Comparison of ENCODE assay signal across 21 cellular contexts in the genomic region with DNA sequence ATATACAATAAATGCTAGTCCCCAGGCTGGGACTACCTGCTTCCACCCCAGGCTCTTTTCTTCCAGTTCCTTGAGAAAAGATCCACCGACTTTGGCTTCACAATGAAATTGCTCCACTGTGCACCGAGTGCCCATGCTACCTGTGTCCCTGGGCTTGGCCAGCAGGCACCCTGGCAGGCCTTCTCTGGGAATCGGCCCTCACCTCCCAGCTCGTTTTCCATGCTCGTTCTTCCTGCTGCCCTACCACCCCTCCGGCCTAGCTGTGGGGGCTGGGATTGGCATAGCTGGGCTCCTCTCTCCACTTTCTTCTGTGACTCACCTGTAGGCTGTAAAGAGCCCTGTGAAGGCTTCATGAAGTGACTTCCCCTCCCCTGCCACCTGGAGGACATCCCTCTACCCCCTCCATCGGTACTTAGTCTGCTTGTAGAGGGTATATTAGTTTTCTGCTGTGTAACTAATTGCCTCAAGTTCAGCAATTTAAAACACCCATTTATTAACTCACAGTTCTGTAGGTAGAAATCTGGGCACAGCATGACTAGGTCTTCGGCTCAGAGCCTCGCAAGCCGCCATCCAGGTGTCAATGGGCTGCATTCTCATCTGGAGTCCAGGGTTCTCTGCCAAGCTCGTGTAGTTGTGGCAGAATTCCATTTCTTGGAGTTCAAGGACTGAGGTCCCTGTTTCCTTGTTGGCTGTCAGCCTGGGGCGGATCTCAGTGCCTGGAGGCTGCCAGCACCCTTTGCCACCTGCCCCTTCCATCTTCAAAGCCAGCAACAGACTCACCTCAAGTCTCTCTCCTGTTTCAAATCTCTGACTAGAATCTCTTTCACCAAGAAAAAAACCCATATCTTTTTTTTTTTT. TPM values are rescaled to one million over a fixed set of nuclear protein-coding genes. Genes with fewer than 3 reads are reported as not detected.
DNase-seq lines count a peak whose midpoint lies in the region; ATAC-seq and TF ChIP-seq lines count a peak whose summit lies in the region.
"Had no signal": no experiment of that assay in that cellular context is flagged by ENCODE, and none has a peak within 500 bp of the region (broad histone marks: within the 10 kb centered on the region; RNA-seq: fewer than 3 reads in every experiment).

No MANE protein-coding gene starts in this region.

- peak; percentile 66 for DNase-seq in DMS79 treated with DMSO at 0.1 percent for 48 hours (lab: John Stamatoyannopoulos, UW)
- DNase-seq in WTC11 (ENCODE audit: low spot score): no peak
- peak; percentile 59 for DNase-seq in stomach
- no peak for DNase-seq in GM23248
- DNase-seq in SK-N-SH: no peak
- no peak for DNase-seq in cerebellar cortex (ENCODE audit: low spot score)
- no peak for DNase-seq in activated CD8-positive, alpha-beta T cell treated with anti-CD3 and anti-CD28 coated beads for 36 hours
- DNase-seq: C1 segment of cervical spinal cord, COR-L47, DMS53, GDM1, NCI-H1048, NCI-H146, NCI-H510A, NCI-H82, Peyer's patch, SHP77 treated with DMSO at 0.1 percent for 48 hours had no signal

- no peaks in the 10 kb centered on the region for H3K9me2 ChIP-seq in GM23248 (ENCODE audit: insufficient read depth)
- H3K9me2 ChIP-seq in SK-N-SH: no peaks in the 10 kb centered on the region

- H3K4me3 Mint-ChIP-seq in WTC11: no peak overlapping the region
- no peak overlapping the region for H3K4me3 Mint-ChIP-seq in activated CD8-positive, alpha-beta T cell treated with anti-CD3 and anti-CD28 coated beads for 36 hours

- H3K4me2 ChIP-seq in GM23248 (ENCODE audit: unreplicated experiment) (no peak overlapping the region), SK-N-SH (no peak overlapping the region)

- H3K4me3 ChIP-seq in stomach: no peak overlapping the region
- no peak overlapping the region for H3K4me3 ChIP-seq in GM23248
- no peak overlapping the region for H3K4me3 ChIP-seq in SK-N-SH (ENCODE audit: low read depth in 2 of 2, low read length in 1 of 2)
- H3K4me3 ChIP-seq: Peyer's patch had no signal

- no peaks in the 10 kb centered on the region for H3K9me3 ChIP-seq in stomach
- no peaks in the 10 kb centered on the region for H3K9me3 ChIP-seq in GM23248 (ENCODE audit: low read depth)
- no peaks in the 10 kb centered on the region for H3K9me3 ChIP-seq in SK-N-SH
- H3K9me3 ChIP-seq: Peyer's patch had no signal

- WGBS in stomach, 5 donors: 65 to 76% (median 70%) methylated on average over 12 of the region's 12 CpGs
- 50 to 56% methylated on average over 12 of the region's 12 CpGs for WGBS in GM23248 (ENCODE audit: low coverage in 1 of 2, low lambda C conversion rate in 2 of 2, missing lambda C conversion rate in 2 of 2), 2 experiments
- 65% methylated on average over 12 of the region's 12 CpGs for WGBS in SK-N-SH (ENCODE audit: low lambda C conversion rate)

- POLR2A ChIA-PET in WTC11 (lab: Charles Lee) (interaction anchor here (0.8 kb wide), 1 partner anchor 1110 kb away, joined by 5 read pairs; no protein-coding TSS in a partner anchor), SK-N-SH (lab: Yijun Ruan, JAX) (interaction anchor here (0.6 kb wide), 1 partner anchor 12 kb away, joined by 4 read pairs; no protein-coding TSS in a partner anchor)
- POLR2A ChIA-PET in activated CD8-positive, alpha-beta T cell treated with anti-CD3 and anti-CD28 coated beads for 36 hours (lab: Charles Lee): no interaction called here

- no peak for TF ChIP-seq EP300 in stomach (IDR thresholded peaks at IDR 0.05)
- no peak for TF ChIP-seq EP300 in SK-N-SH (IDR thresholded peaks at IDR 0.05; ENCODE audit: borderline replicate concordance in 1 of 2, low read depth in 1 of 2, low read length in 1 of 2)

- intact Hi-C loops in stomach (cut with DNase I; ENCODE audit: low total_unique reads): no loop called here
- intact Hi-C loops in activated CD8-positive, alpha-beta T cell treated with anti-CD3 and anti-CD28 coated beads for 36 hours (cut with micrococcal nuclease): no loop called here

- H3K9me3 Mint-ChIP-seq in WTC11: no peaks in the 10 kb centered on the region
- no peaks in the 10 kb centered on the region for H3K9me3 Mint-ChIP-seq in activated CD8-positive, alpha-beta T cell treated with anti-CD3 and anti-CD28 coated beads for 36 hours

- peak overlapping the region; percentile 71 for H3K27ac ChIP-seq in layer of hippocampus (ENCODE audit: low read depth, low read length)
- no peak overlapping the region for H3K27ac ChIP-seq in stomach
- H3K27ac ChIP-seq in GM23248: no peak overlapping the region
- H3K27ac ChIP-seq in SK-N-SH (ENCODE audit: low read depth in 2 of 2, low read length in 1 of 2): no peak overlapping the region
- H3K27ac ChIP-seq: HL-60, Peyer's patch had no signal

- CTCF ChIA-PET in WTC11 (lab: Charles Lee) (interaction anchor here (0.7 to 2.5 kb wide), 5 partner anchors 17 to 97 kb away, joined by 3 to 13 read pairs (median 5); no protein-coding TSS in a partner anchor), SK-N-SH (lab: Yijun Ruan, JAX) (interaction anchor here (1.3 to 25.9 kb wide), 3 partner anchors 17 to 57 kb away, joined by 4 to 779 read pairs (median 11); a partner anchor contains a TSS)
- CTCF ChIA-PET in activated CD8-positive, alpha-beta T cell treated with anti-CD3 and anti-CD28 coated beads for 36 hours (lab: Charles Lee): interaction anchor here (1.8 to 2.9 kb wide), 2 partner anchors 37 to 59 kb away, joined by 7 to 9 read pairs; no protein-coding TSS in a partner anchor

- TF ChIP-seq CTCF in WTC11 (IDR thresholded peaks at IDR 0.05): no peak
- TF ChIP-seq CTCF in stomach (IDR thresholded peaks at IDR 0.05): no peak
- TF ChIP-seq CTCF in SK-N-SH (IDR thresholded peaks at IDR 0.05): no peak
- TF ChIP-seq CTCF in activated CD8-positive, alpha-beta T cell treated with anti-CD3 and anti-CD28 coated beads for 36 hours (IDR thresholded peaks at IDR 0.05): no peak

- no peak for TF ChIP-seq POLR2A in stomach (IDR thresholded peaks at IDR 0.05)

- in situ Hi-C loops in GM23248 (cut with MboI): no loop called here

- peaks cover 0 to 4% (median 0%) of the 10 kb centered on the region in 4 donors for H3K4me1 ChIP-seq in stomach
- H3K4me1 ChIP-seq in GM23248 (ENCODE audit: insufficient read depth): no peaks in the 10 kb centered on the region
- peaks cover 0 to 11% of the 10 kb centered on the region in 2 experiments; a peak in 1 of 4 replicates for H3K4me1 ChIP-seq in SK-N-SH (ENCODE audit: control insufficient read depth in 1 of 2, insufficient read depth in 2 of 2, low read depth in 1 of 2, low read length in 1 of 2)
- H3K4me1 ChIP-seq: Peyer's patch had no signal

- peaks cover 29% of the 10 kb centered on the region for H3K4me1 Mint-ChIP-seq in WTC11
- no peaks in the 10 kb centered on the region for H3K4me1 Mint-ChIP-seq in activated CD8-positive, alpha-beta T cell treated with anti-CD3 and anti-CD28 coated beads for 36 hours (ENCODE audit: low read depth)

- no peaks in the 10 kb centered on the region for H3K79me2 ChIP-seq in GM23248 (ENCODE audit: insufficient read depth)
- no peaks in the 10 kb centered on the region for H3K79me2 ChIP-seq in SK-N-SH (ENCODE audit: insufficient read depth)

- no peaks in the 10 kb centered on the region for H4K20me1 ChIP-seq in GM23248 (ENCODE audit: insufficient read depth)
- no peaks in the 10 kb centered on the region for H4K20me1 ChIP-seq in SK-N-SH (ENCODE audit: insufficient read depth)

- H3K27ac Mint-ChIP-seq in WTC11: no peak overlapping the region
- no peak overlapping the region for H3K27ac Mint-ChIP-seq in activated CD8-positive, alpha-beta T cell treated with anti-CD3 and anti-CD28 coated beads for 36 hours

- H3K36me3 Mint-ChIP-seq in WTC11: no peaks in the 10 kb centered on the region
- no peaks in the 10 kb centered on the region for H3K36me3 Mint-ChIP-seq in activated CD8-positive, alpha-beta T cell treated with anti-CD3 and anti-CD28 coated beads for 36 hours (ENCODE audit: low read depth)

- H3K9ac ChIP-seq in GM23248 (no peak overlapping the region), SK-N-SH (no peak overlapping the region)

- H3F3A ChIP-seq in GM23248 (ENCODE audit: insufficient read depth) (no peaks in the 10 kb centered on the region), SK-N-SH (replicated peaks; ENCODE audit: insufficient read depth) (no peaks in the 10 kb centered on the region)

- H2AFZ ChIP-seq in GM23248 (no peak overlapping the region), SK-N-SH (ENCODE audit: low read depth) (no peak overlapping the region)

- H3K27me3 ChIP-seq in layer of hippocampus (ENCODE audit: control insufficient read depth, insufficient read depth, low read length) (no peaks in the 10 kb centered on the region), stomach (peaks cover 0 to 18% (median 0%) of the 10 kb centered on the region in 3 donors), GM23248 (replicated peaks; ENCODE audit: insufficient read depth) (peaks cover 63% of the 10 kb centered on the region), SK-N-SH (ENCODE audit: insufficient read depth) (peaks cover 33% of the 10 kb centered on the region)
- H3K27me3 ChIP-seq: Peyer's patch had no signal

- peak; percentile 40 for ATAC-seq in WTC11
- no peak for ATAC-seq in activated CD8-positive, alpha-beta T cell treated with anti-CD3 and anti-CD28 coated beads for 36 hours
- ATAC-seq: HCT116 had no signal

- H3K36me3 ChIP-seq in stomach (no peaks in the 10 kb centered on the region), GM23248 (ENCODE audit: low read depth) (no peaks in the 10 kb centered on the region), SK-N-SH (replicated peaks in 1 of 2; ENCODE audit: control insufficient read depth in 1 of 2, insufficient read depth in 2 of 2, low read length in 1 of 2) (peaks cover 0 to 6% of the 10 kb centered on the region in 2 experiments)
- H3K36me3 ChIP-seq: Peyer's patch had no signal

- no peak for TF ChIP-seq RAD21 in SK-N-SH (IDR thresholded peaks at IDR 0.05; ENCODE audit: low read length)

- peaks cover 11% of the 10 kb centered on the region for H3K27me3 Mint-ChIP-seq in WTC11 (ENCODE audit: low read depth)
- H3K27me3 Mint-ChIP-seq in activated CD8-positive, alpha-beta T cell treated with anti-CD3 and anti-CD28 coated beads for 36 hours: peaks cover 6% of the 10 kb centered on the region

TF ChIP-seq in SK-N-SH, 30 proteins besides CTCF, POLR2A, EP300 and RAD21 (continues in another document):
- TF ChIP-seq JUND (IDR thresholded peaks at IDR 0.05) (no peak), MXI1 (IDR thresholded peaks at IDR 0.05; ENCODE audit: low read depth, low read length) (no peak), RXRA (IDR thresholded peaks at IDR 0.05; ENCODE audit: borderline replicate concordance, low read depth) (no peak), RFX5 (IDR thresholded peaks at IDR 0.05; ENCODE audit: low read length) (no peak)

RNA-seq across cellular contexts. Expression of a gene that starts 57.6 kb away (rescaled TPM):
- total RNA-seq in WTC11 (2021) (7.6 to 12.1 TPM (median 9.2 TPM) in 3 replicates), stomach (under 1 TPM in 1 of 5 donors, not detected in 4; 0.55 TPM)
- polyA plus RNA-seq in stomach (under 1 TPM in 1 of 3 donors, not detected in 2; 0.06 TPM), GM23248 (2016; fragmentation: Nextera tagmentation; extraction: Ambion mirVana) (not detected in 2 replicates), SK-N-SH (2012; rRNA removed) (0.79 and 1.8 TPM in 2 replicates)
- not detected in 2 replicates for total RNA-seq in GM23248 (2014; rRNA removed; shearing (Covaris generic))
- polyA plus RNA-seq in SK-N-SH (2012; cell fraction: cytosol; rRNA removed): 1.0 and 2.8 TPM in 2 replicates
- polyA plus RNA-seq in SK-N-SH (2012; cell fraction: nucleus; rRNA removed): 0.64 and 1.0 TPM in 2 replicates
- total RNA-seq in activated CD8-positive, alpha-beta T cell treated with anti-CD3 and anti-CD28 coated beads for 36 hours: not detected
- total RNA-seq: M059J had no signal

Comparison
In these comparisons a context has a peak if more than half of its experiments do, and no peak if none do; other contexts are left out.
1. DNase-seq: peak in DMS79 treated with DMSO at 0.1 percent for 48 hours (single experiment) and stomach (single experiment); none in WTC11 (single experiment), GM23248 (single experiment), SK-N-SH (single experiment), cerebellar cortex (single experiment) and activated CD8-positive, alpha-beta T cell treated with anti-CD3 and anti-CD28 coated beads for 36 hours (single experiment).